Comparison of ENCODE assay signal across 23 cellular contexts in the genomic region with DNA sequence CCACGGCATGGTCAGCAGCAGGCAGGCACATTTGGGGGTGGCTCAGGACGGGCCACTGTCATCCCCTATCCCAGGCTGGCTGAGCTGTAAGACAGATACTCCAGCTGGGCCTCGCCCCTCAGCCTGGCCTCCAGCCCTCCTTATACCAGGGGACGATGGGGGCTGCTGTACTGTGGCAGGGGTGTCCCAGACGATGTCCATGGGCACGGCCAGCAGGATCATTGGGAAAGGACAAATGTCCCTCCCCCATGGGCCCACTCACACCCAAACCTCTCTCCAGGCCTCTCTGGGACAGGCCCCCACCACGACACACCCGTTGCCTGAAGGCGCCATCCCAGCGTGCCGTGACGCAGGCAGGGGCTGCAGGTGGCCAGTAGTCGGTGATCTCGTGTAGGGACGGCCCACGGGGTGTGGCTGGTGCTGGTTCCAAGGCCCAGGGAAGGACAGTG. TPM values are rescaled to one million over a fixed set of nuclear protein-coding genes. Genes with fewer than 3 reads are reported as not detected.
A peak's percentile ranks its signal among the peaks of the same experiment; 100 is the strongest.
DNase-seq lines count a peak whose midpoint lies in the region; ATAC-seq, FAIRE-seq and TF ChIP-seq lines count a peak whose summit lies in the region.
"Had no signal": no experiment of that assay in that cellular context is flagged by ENCODE, and none has a peak within 500 bp of the region (broad histone marks: within the 10 kb centered on the region; RNA-seq: fewer than 3 reads in every experiment).

No MANE protein-coding gene starts in this region.

- peaks cover 9% of the 10 kb centered on the region; the same call in 1 of the 2 replicates for H3K23me2 ChIP-seq in H1 (ENCODE audit: low read depth, low read length)

- H3K36me3 Mint-ChIP-seq in stimulated activated memory B cell treated with anti-CD40 and anti-IgM and Interleukin-4, amounts not matched to agents 10 μg/mL and 1 μg/mL and 100 μg/mL, for 72 hours: no peaks in the 10 kb centered on the region

- no peak overlapping the region; the same call in 1 of the 2 replicates for H2BK12ac ChIP-seq in H1 (ENCODE audit: low read depth, low read length)

- peaks cover 2% of the 10 kb centered on the region for H3K9me3 Mint-ChIP-seq in stimulated activated memory B cell treated with anti-CD40 and anti-IgM and Interleukin-4, amounts not matched to agents 10 μg/mL and 1 μg/mL and 100 μg/mL, for 72 hours

- peak overlapping the region; percentile 24 for H3K4me3 Mint-ChIP-seq in stimulated activated memory B cell treated with anti-CD40 and anti-IgM and Interleukin-4, amounts not matched to agents 10 μg/mL and 1 μg/mL and 100 μg/mL, for 72 hours

- no peak for ATAC-seq in stimulated activated memory B cell treated with anti-CD40 and anti-IgM and Interleukin-4, amounts not matched to agents 10 μg/mL and 1 μg/mL and 100 μg/mL, for 72 hours
- ATAC-seq: esophagus mucosa, gastroesophageal sphincter, left lung had no signal

- H2BK20ac ChIP-seq in H1 (ENCODE audit: low read length): no peak overlapping the region

- no peak overlapping the region for H3K4ac ChIP-seq in H1 (replicated peaks; ENCODE audit: insufficient read length, low read depth, low read length)

- H3K9ac ChIP-seq in H1 (replicated peaks in 1 of 4; ENCODE audit: extremely low read depth in 1 of 4, low read depth in 3 of 4, low read length in 3 of 4): no peak overlapping the region

- H3K4me1 Mint-ChIP-seq in stimulated activated memory B cell treated with anti-CD40 and anti-IgM and Interleukin-4, amounts not matched to agents 10 μg/mL and 1 μg/mL and 100 μg/mL, for 72 hours: peaks cover 68% of the 10 kb centered on the region

- no peak for FAIRE-seq in GM12892 (lab: Jason Lieb, UNC)
- FAIRE-seq in H1 (lab: Jason Lieb, UNC): no peak

- H3K56ac ChIP-seq in H1 (replicated peaks; ENCODE audit: insufficient read length, low read depth, low read length): no peak overlapping the region

- H2BK15ac ChIP-seq in H1 (ENCODE audit: low read length): no peak overlapping the region

- peak overlapping the region; percentile 32 for H3K27ac Mint-ChIP-seq in stimulated activated memory B cell treated with anti-CD40 and anti-IgM and Interleukin-4, amounts not matched to agents 10 μg/mL and 1 μg/mL and 100 μg/mL, for 72 hours

- no peaks in the 10 kb centered on the region for H3K9me3 ChIP-seq in H1 (ENCODE audit: insufficient read depth in 2 of 2, low read depth in 1 of 2, low read length in 1 of 2)
- no peaks in the 10 kb centered on the region for H3K9me3 ChIP-seq in breast epithelium
- H3K9me3 ChIP-seq: adrenal gland, Caco-2, gastroesophageal sphincter, left lung, ovary, SJCRH30 had no signal

- no peaks in the 10 kb centered on the region; the same call in 1 of the 2 replicates for H3K79me1 ChIP-seq in H1 (ENCODE audit: low read depth, low read length)

- no peak for TF ChIP-seq RAD21 in H1 (IDR thresholded peaks at IDR 0.05 in 1 of 2, conservative IDR thresholded peaks at IDR 0.05 in 1 of 2; ENCODE audit: low read depth in 2 of 2, low read length in 2 of 2)

- H3K36me3 ChIP-seq in H1 (ENCODE audit: control insufficient read depth in 2 of 4, insufficient read depth in 4 of 4, low read length in 3 of 4) (no peaks in the 10 kb centered on the region), breast epithelium (no peaks in the 10 kb centered on the region)
- H3K36me3 ChIP-seq: adrenal gland, gastroesophageal sphincter, left lung, ovary, SJCRH30 had no signal

- POLR2A ChIA-PET in H1 (lab: Charles Lee; ENCODE audit: partially characterized antibody): interaction anchor here (1.0 kb wide), 2 partner anchors 30 to 52 kb away, joined by 3 read pairs; no protein-coding TSS in a partner anchor

- H3K18ac ChIP-seq in H1 (ENCODE audit: extremely low read depth, low read length): no peak overlapping the region

- no peak overlapping the region for H2AK5ac ChIP-seq in H1 (ENCODE audit: low read depth, low read length)

- 68% methylated on average over 16 of the region's 16 CpGs; no CpG with 5 or more reads in 1 of the 2 experiments for WGBS in H1 (ENCODE audit: extremely low coverage in 1 of 2, insufficient coverage in 1 of 2, insufficient read length in 1 of 2, insufficient replicate concordance in 2 of 2, low coverage in 1 of 2, low lambda C conversion rate in 2 of 2, missing lambda C conversion rate in 1 of 2), 2 experiments

- H3K27me3 Mint-ChIP-seq in stimulated activated memory B cell treated with anti-CD40 and anti-IgM and Interleukin-4, amounts not matched to agents 10 μg/mL and 1 μg/mL and 100 μg/mL, for 72 hours: peaks cover 15% of the 10 kb centered on the region

- no peak overlapping the region for H3K14ac ChIP-seq in H1 (ENCODE audit: insufficient read length)

- intact Hi-C loops in breast epithelium (cut with DNase I; ENCODE audit: low total_unique reads): no loop called here

- H3K4me1 ChIP-seq in H1 (replicated peaks in 1 of 4; ENCODE audit: control insufficient read depth in 3 of 4, insufficient read depth in 4 of 4, low read length in 3 of 4): peaks cover 0 to 20% (median 11%) of the 10 kb centered on the region in 4 experiments; a peak in 6 of 7 replicates
- H3K4me1 ChIP-seq in breast epithelium: peaks cover 0 to 7% of the 10 kb centered on the region in 2 donors
- H3K4me1 ChIP-seq: adrenal gland, SJCRH30 had no signal

- peaks cover 0 to 2% of the 10 kb centered on the region in 2 experiments for H4K20me1 ChIP-seq in H1 (replicated peaks in 1 of 2; ENCODE audit: control insufficient read depth in 1 of 2, insufficient read depth in 2 of 2, low read length in 2 of 2)

- peak overlapping the region in 1 of 4 experiments; percentile 58; a peak in 2 of 8 replicates for H3K4me3 ChIP-seq in H1 (ENCODE audit: extremely low read depth in 1 of 4, insufficient read depth in 2 of 4, low read depth in 3 of 4, low read length in 4 of 4)
- H3K4me3 ChIP-seq in breast epithelium: no peak overlapping the region
- H3K4me3 ChIP-seq: adrenal gland, left lung, ovary, SJCRH30 had no signal

- H2BK5ac ChIP-seq in H1 (ENCODE audit: low read depth, low read length): no peak overlapping the region

- H3K27ac ChIP-seq in H1 (ENCODE audit: low read depth, low read length) (no peak overlapping the region), breast epithelium (no peak overlapping the region)
- H3K27ac ChIP-seq: adrenal gland, gastroesophageal sphincter, left lung, ovary, SJCRH30 had no signal

- H3K23ac ChIP-seq in H1 (ENCODE audit: insufficient read length): no peak overlapping the region

- H4K8ac ChIP-seq in H1 (ENCODE audit: extremely low read depth, insufficient read depth, low read length): peak overlapping the region; percentile 62; the same call in 1 of the 2 replicates

- H3K27me3 ChIP-seq in H1 (replicated peaks in 1 of 4; ENCODE audit: control insufficient read depth in 3 of 4, extremely low read depth in 1 of 4, insufficient read depth in 3 of 4, low read length in 3 of 4): peaks cover 21 to 60% (median 46%) of the 10 kb centered on the region in 4 experiments
- H3K27me3 ChIP-seq in breast epithelium: peaks cover 15 to 78% of the 10 kb centered on the region in 2 donors

- no peaks in the 10 kb centered on the region for H3K79me2 ChIP-seq in H1 (ENCODE audit: control insufficient read depth in 1 of 2, insufficient read depth in 2 of 2, low read length in 2 of 2)

- no peak overlapping the region for H2BK120ac ChIP-seq in H1 (replicated peaks; ENCODE audit: low read depth, low read length)

- TF ChIP-seq EP300 in H1 (IDR thresholded peaks at IDR 0.05; ENCODE audit: borderline replicate concordance in 1 of 2, low read depth in 2 of 2, low read length in 2 of 2): no peak

- TF ChIP-seq CTCF in H1 (IDR thresholded peaks at IDR 0.05; ENCODE audit: control extremely low read depth in 1 of 3, insufficient read depth in 1 of 3, low read depth in 1 of 3, low read length in 3 of 3): no peak
- no peak for TF ChIP-seq CTCF in breast epithelium (IDR thresholded peaks at IDR 0.05)

- peak; percentile 10 for DNase-seq in activated naive CD4-positive, alpha-beta T cell treated with anti-CD3 and anti-CD28 coated beads, Interleukin-2, amount 50 U/mL, for 16 hours
- no peak for DNase-seq in activated naive CD4-positive, alpha-beta T cell (lab: John Stamatoyannopoulos, UW)
- DNase-seq in GM12892 (ENCODE audit: insufficient read length) (peak; percentile 27), H1 (ENCODE audit: low read depth in 1 of 2, low spot score in 2 of 2) (peak in 1 of 2 experiments; percentile 49), Kasumi-1 (lab: John Stamatoyannopoulos, UW) (no peak), breast epithelium (ENCODE audit: low spot score in 2 of 2) (no peak), SK-N-DZ (ENCODE audit: low spot score) (no peak)
- DNase-seq: activated CD4-positive, CD25-positive, alpha-beta regulatory T cell treated with anti-CD3 and anti-CD28 coated beads, Interleukin-2, amount 50 U/mL, for 72 hours; adrenal gland; Caco-2; caudate nucleus; NCI-H1417 treated with DMSO at 0.1 percent for 48 hours; NCI-H2171 treated with DMSO at 0.1 percent for 48 hours; PC-3; stimulated activated CD4-positive, alpha-beta T cell treated with anti-CD3 and anti-CD28 coated beads, Interleukin-2, amount 100 ng/mL, for 24 hours; substantia nigra; T-helper 9 cell had no signal

- no peak overlapping the region for H4K91ac ChIP-seq in H1 (replicated peaks; ENCODE audit: insufficient read length, low read length)

- peak overlapping the region; percentile 71 to 78; a peak in 3 of 4 replicates for H3K4me2 ChIP-seq in H1 (ENCODE audit: insufficient read depth in 1 of 2, low read depth in 2 of 2, low read length in 2 of 2)

- H2AFZ ChIP-seq in H1 (ENCODE audit: low read length): no peak overlapping the region

- H4K5ac ChIP-seq in H1 (ENCODE audit: insufficient read length, low read depth, low read length): no peak overlapping the region

- TF ChIP-seq POLR2A in GM12892 (IDR thresholded peaks at IDR 0.05; ENCODE audit: low read depth, low read length) (no peak), H1 (IDR thresholded peaks at IDR 0.05; ENCODE audit: control extremely low read depth in 1 of 2, low read depth in 2 of 2, low read length in 2 of 2) (no peak), breast epithelium (IDR thresholded peaks at IDR 0.05) (no peak)

- CTCF ChIA-PET in H1 (lab: Charles Lee; ENCODE audit: partially characterized antibody): interaction anchor here (0.6 to 2.3 kb wide), 5 partner anchors 16 to 54 kb away, joined by 3 to 13 read pairs (median 4); no protein-coding TSS in a partner anchor

RNA-seq across cellular contexts. Expression of gene IL17REL, which starts 1.5 kb away (rescaled TPM):
- polyA plus RNA-seq in GM12892 (2012; ENCODE audit: missing spikeins): 0.08 TPM
- 0.08 and 0.20 TPM in 2 replicates for total RNA-seq in H1 (2021; fragmentation: NEBNext Ultra II Directional; extraction: Animal tissue kit (Norgen Biotek cat#: 25700))
- 0.15 and 0.17 TPM in 2 replicates for polyA plus RNA-seq in H1 (2011; rRNA removed)
- 0.18 TPM for polyA plus RNA-seq in H1 (2011; cell fraction: cytosol; rRNA removed)
- polyA plus RNA-seq in H1 (2011; cell fraction: nucleus; rRNA removed): 0.63 TPM
- polyA plus RNA-seq in H1 (2012, experiment 1 of 2): 0.10 to 0.20 TPM (median 0.13 TPM) in 4 replicates
- polyA plus RNA-seq in H1 (2012, experiment 2 of 2): not detected
- 0.04 TPM for polyA plus RNA-seq in H1 (2013, experiment 1 of 2)
- polyA plus RNA-seq in H1 (2013, experiment 2 of 2): 0.02 TPM
- 0.06 and 0.12 TPM in 2 replicates for polyA minus RNA-seq in H1 (2011; rRNA and poly(A)+ RNA removed)
- polyA minus RNA-seq in H1 (2011; cell fraction: cytosol; rRNA and poly(A)+ RNA removed): 0.29 TPM
- 0.90 TPM for polyA minus RNA-seq in H1 (2011; cell fraction: nucleus; rRNA and poly(A)+ RNA removed)
- not detected for total RNA-seq in breast epithelium
- not detected in 2 replicates for polyA plus RNA-seq in SK-N-DZ (2014; cell fraction: cytosol; rRNA removed)
- polyA plus RNA-seq in SK-N-DZ (2014; cell fraction: nucleus; rRNA removed): not detected in 2 replicates
- total RNA-seq: adrenal gland, Caco-2, esophagus mucosa, gastroesophageal sphincter, left lung, SJCRH30 had no signal
- polyA plus RNA-seq: adrenal gland had no signal

RNA-seq across cellular contexts. Expression of gene TTLL8, which starts 44.0 kb away (rescaled TPM):
- polyA plus RNA-seq in GM12892 (2012; ENCODE audit: missing spikeins): not detected
- not detected in 2 replicates for total RNA-seq in H1 (2021; fragmentation: NEBNext Ultra II Directional; extraction: Animal tissue kit (Norgen Biotek cat#: 25700))
- polyA plus RNA-seq in H1 (2011; rRNA removed): not detected in 2 replicates
- not detected for polyA plus RNA-seq in H1 (2011; cell fraction: cytosol; rRNA removed)
- not detected for polyA plus RNA-seq in H1 (2011; cell fraction: nucleus; rRNA removed)
- polyA plus RNA-seq in H1 (2012, experiment 1 of 2): not detected in 4 replicates
- polyA plus RNA-seq in H1 (2012, experiment 2 of 2): not detected
- polyA plus RNA-seq in H1 (2013, experiment 1 of 2): not detected
- not detected for polyA plus RNA-seq in H1 (2013, experiment 2 of 2)
- polyA minus RNA-seq in H1 (2011; rRNA and poly(A)+ RNA removed): not detected in 2 replicates
- polyA minus RNA-seq in H1 (2011; cell fraction: cytosol; rRNA and poly(A)+ RNA removed): not detected
- not detected for polyA minus RNA-seq in H1 (2011; cell fraction: nucleus; rRNA and poly(A)+ RNA removed)
- total RNA-seq in breast epithelium: not detected
- polyA plus RNA-seq in SK-N-DZ (2014; cell fraction: cytosol; rRNA removed): not detected in 2 replicates
- not detected in 2 replicates for polyA plus RNA-seq in SK-N-DZ (2014; cell fraction: nucleus; rRNA removed)
- total RNA-seq: adrenal gland, Caco-2, esophagus mucosa, gastroesophageal sphincter, left lung, ovary, PC-3, SJCRH30 had no signal
- polyA plus RNA-seq: adrenal gland, ovary had no signal

RNA-seq across cellular contexts. Expression of gene PIM3, which starts 53.5 kb away (rescaled TPM):
- 17.4 TPM for polyA plus RNA-seq in GM12892 (2012; ENCODE audit: missing spikeins)
- total RNA-seq in H1 (2021; fragmentation: NEBNext Ultra II Directional; extraction: Animal tissue kit (Norgen Biotek cat#: 25700)): 30.0 and 31.2 TPM in 2 replicates
- polyA plus RNA-seq in H1 (2011; rRNA removed): 22.6 and 40.2 TPM in 2 replicates
- 20.5 TPM for polyA plus RNA-seq in H1 (2011; cell fraction: cytosol; rRNA removed)
- 43.4 TPM for polyA plus RNA-seq in H1 (2011; cell fraction: nucleus; rRNA removed)
- 16.0 to 28.8 TPM (median 24.5 TPM) in 4 replicates for polyA plus RNA-seq in H1 (2012, experiment 1 of 2)
- polyA plus RNA-seq in H1 (2012, experiment 2 of 2): 23.8 TPM
- polyA plus RNA-seq in H1 (2013, experiment 1 of 2): 20.9 TPM
- polyA plus RNA-seq in H1 (2013, experiment 2 of 2): 21.1 TPM
- 3.8 and 3.9 TPM in 2 replicates for polyA minus RNA-seq in H1 (2011; rRNA and poly(A)+ RNA removed)
- polyA minus RNA-seq in H1 (2011; cell fraction: cytosol; rRNA and poly(A)+ RNA removed): 17.7 TPM
- 20.5 TPM for polyA minus RNA-seq in H1 (2011; cell fraction: nucleus; rRNA and poly(A)+ RNA removed)
- 10 to 100 TPM; 63.0 to 92.1 (median 87.1) TPM for total RNA-seq in breast epithelium
- 74.5 and 74.6 TPM in 2 replicates for polyA plus RNA-seq in SK-N-DZ (2014; cell fraction: cytosol; rRNA removed)
- 113 and 127 TPM in 2 replicates for polyA plus RNA-seq in SK-N-DZ (2014; cell fraction: nucleus; rRNA removed)

Comparison
In these comparisons a context has a peak if more than half of its experiments do, and no peak if none do; other contexts are left out.
1. DNase-seq: peak in activated naive CD4-positive, alpha-beta T cell treated with anti-CD3 and anti-CD28 coated beads, Interleukin-2, amount 50 U/mL, for 16 hours (single experiment) and GM12892 (single experiment); none in activated naive CD4-positive, alpha-beta T cell (0 of 4), Kasumi-1 (0 of 2), breast epithelium (0 of 2) and SK-N-DZ (single experiment).